ENCODE assay signal across 8 cellular contexts in the genomic region with DNA sequence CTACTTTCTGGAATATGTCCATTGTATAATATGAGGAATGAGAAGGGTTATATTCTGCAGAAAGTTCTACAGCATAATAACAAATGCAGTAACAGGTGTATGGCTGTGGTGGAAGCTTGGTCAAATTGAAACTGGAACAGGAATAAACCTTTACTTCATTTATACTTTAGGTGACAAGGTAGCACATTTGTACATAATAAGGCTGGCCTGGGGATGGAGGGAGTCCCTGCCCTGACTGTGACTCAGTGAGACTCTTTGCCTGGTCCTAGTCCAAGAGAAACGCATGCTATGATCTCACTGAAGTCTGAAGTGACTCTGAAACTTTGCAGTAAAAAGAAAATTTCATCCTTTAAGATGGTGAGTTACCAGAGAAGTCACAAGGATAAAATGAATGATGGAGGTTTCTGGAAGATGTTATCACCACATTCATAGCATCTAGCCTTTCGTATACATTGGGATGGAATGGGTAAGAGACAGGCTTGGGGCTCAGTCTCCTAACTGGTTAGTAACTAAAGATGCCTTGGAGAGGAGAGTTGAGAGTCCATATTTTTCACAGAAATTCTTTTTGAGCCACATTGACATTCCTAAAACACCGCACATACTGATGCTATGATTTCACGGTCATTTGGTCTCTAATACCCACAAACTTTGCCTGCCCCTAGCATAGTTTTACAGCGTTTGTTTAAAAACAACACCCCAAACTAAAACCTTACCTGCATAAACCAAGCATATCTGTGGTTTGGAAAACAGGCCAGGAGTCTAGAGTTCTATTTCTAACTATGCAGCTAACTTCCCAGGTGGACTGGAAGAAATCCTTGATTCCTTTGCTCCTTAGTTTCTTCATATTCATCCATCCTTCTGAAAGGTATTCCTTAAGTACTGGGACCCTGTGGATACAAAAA. TPM values are rescaled to one million over a fixed set of nuclear protein-coding genes. Genes with fewer than 3 reads are reported as not detected.
DNase-seq lines count a peak whose midpoint lies in the region; ATAC-seq, FAIRE-seq and TF ChIP-seq lines count a peak whose summit lies in the region.

No MANE protein-coding gene starts in this region.

- intact Hi-C loops in endothelial cell of umbilical vein (cut with micrococcal nuclease) = loop anchor here (5.0 kb wide), 1 partner anchor 42 kb away; a partner anchor contains a TSS

- H3K4me2 ChIP-seq in DND-41 (ENCODE audit: insufficient read depth, low read length) (no peak overlapping the region), endothelial cell of umbilical vein (ENCODE audit: insufficient read depth, low read length) (no peak overlapping the region)

- peaks cover 48% of the 10 kb centered on the region for H3K4me1 ChIP-seq in DND-41 (ENCODE audit: insufficient read depth, low read length)
- peaks cover 22% of the 10 kb centered on the region for H3K4me1 ChIP-seq in endothelial cell of umbilical vein (ENCODE audit: control insufficient read depth, extremely low read depth, insufficient read depth, low read length)

- POLR2A ChIA-PET in endothelial cell of umbilical vein (lab: Charles Lee) = interaction anchor here (0.6 kb wide), 1 partner anchor 953 kb away, joined by 3 read pairs; no protein-coding TSS in a partner anchor

- no peak overlapping the region for H3K9ac ChIP-seq in DND-41 (ENCODE audit: low read depth, low read length)
- H3K9ac ChIP-seq in endothelial cell of umbilical vein (replicated peaks; ENCODE audit: extremely low read depth, insufficient read depth, low read length) = no peak overlapping the region

- no peak for DNase-seq in DND-41
- no peak for DNase-seq in endothelial cell of umbilical vein (ENCODE audit: low read depth, low spot score)
- no peak for DNase-seq in midbrain (lab: John Stamatoyannopoulos, UW)
- no peak for DNase-seq in NCI-H146 treated with DMSO at 0.1 percent for 48 hours (lab: John Stamatoyannopoulos, UW; ENCODE audit: unreplicated experiment)
- DNase-seq in NCI-H510A treated with DMSO at 0.1 percent for 48 hours (lab: John Stamatoyannopoulos, UW) = no peak
- no peak for DNase-seq in cerebellar cortex (ENCODE audit: low spot score)

- H4K20me1 ChIP-seq in DND-41 (ENCODE audit: insufficient read depth, low read length) = no peaks in the 10 kb centered on the region
- H4K20me1 ChIP-seq in endothelial cell of umbilical vein (replicated peaks; ENCODE audit: control insufficient read depth, extremely low read depth, insufficient read depth, low read length) = no peaks in the 10 kb centered on the region

- no peak for TF ChIP-seq CTCF in DND-41 (IDR thresholded peaks at IDR 0.05; ENCODE audit: borderline replicate concordance, extremely low read depth, low read length, poor library complexity, severe bottlenecking)
- TF ChIP-seq CTCF in endothelial cell of umbilical vein (IDR thresholded peaks at IDR 0.05; ENCODE audit: extremely low read depth in 1 of 2, insufficient read depth in 1 of 2, low read depth in 1 of 2, low read length in 2 of 2) = no peak

- no TSS peak for BruUV-seq in endothelial cell of umbilical vein (replicated peaks; lab: Mats Ljungman, UMichigan)

- TF ChIP-seq POLR2A in endothelial cell of umbilical vein (IDR thresholded peaks at IDR 0.05; ENCODE audit: low read depth, low read length) = no peak

- ATAC-seq in DND-41 (ENCODE audit: insufficient read depth, low read depth) (no peak), GM19463 (IDR thresholded peaks at IDR 0.05; ENCODE audit: unreplicated experiment) (peak; percentile 76), HG03442 (IDR thresholded peaks at IDR 0.05; ENCODE audit: unreplicated experiment) (peak; percentile 79)

- H3K27me3 ChIP-seq in DND-41 (ENCODE audit: insufficient read depth, low read length, poor library complexity) (no peaks in the 10 kb centered on the region), endothelial cell of umbilical vein (ENCODE audit: control insufficient read depth in 2 of 2, insufficient read depth in 2 of 2, low read length in 2 of 2) (no peaks in the 10 kb centered on the region)

- H3K4me3 ChIP-seq in DND-41 (ENCODE audit: low read depth in 1 of 2, low read length in 2 of 2) = no peak overlapping the region
- no peak overlapping the region for H3K4me3 ChIP-seq in endothelial cell of umbilical vein (replicated peaks in 1 of 3; ENCODE audit: insufficient read depth in 1 of 3, low read depth in 1 of 3, low read length in 3 of 3)

- no peaks in the 10 kb centered on the region for H3K9me3 ChIP-seq in DND-41 (ENCODE audit: insufficient read depth, low read length, severe bottlenecking)
- H3K9me3 ChIP-seq in endothelial cell of umbilical vein (replicated peaks; ENCODE audit: control insufficient read depth, insufficient read depth, low read length) = no peaks in the 10 kb centered on the region

- no peak for FAIRE-seq in endothelial cell of umbilical vein (lab: Jason Lieb, UNC)

- H2AFZ ChIP-seq in DND-41 (ENCODE audit: low read depth, low read length) = no peak overlapping the region
- peak overlapping the region; percentile 13 for H2AFZ ChIP-seq in endothelial cell of umbilical vein (ENCODE audit: low read depth, low read length)

- H3K79me2 ChIP-seq in DND-41 (ENCODE audit: insufficient read depth, low read length) (no peaks in the 10 kb centered on the region), endothelial cell of umbilical vein (ENCODE audit: control insufficient read depth, insufficient read depth, low read length) (no peaks in the 10 kb centered on the region)

- dilution Hi-C loops in endothelial cell of umbilical vein (cut with MboI; ENCODE audit: extremely low pct_ligation_motif_present, low sequenced_read_pairs) = no loop called here

- H3K27ac ChIP-seq in DND-41 (ENCODE audit: low read length) (0 out of 2 replicates have a peak overlapping the region, but pooled peaks have one; percentile 4), endothelial cell of umbilical vein (ENCODE audit: insufficient read depth, low read depth, low read length) (no peak overlapping the region)

- CTCF ChIA-PET in endothelial cell of umbilical vein (lab: Charles Lee) = interaction anchor here (1.6 kb wide), 1 partner anchor 8 kb away, joined by 3 read pairs; no protein-coding TSS in a partner anchor

- H3K36me3 ChIP-seq in DND-41 (ENCODE audit: insufficient read depth, low read length) = no peaks in the 10 kb centered on the region
- H3K36me3 ChIP-seq in endothelial cell of umbilical vein (ENCODE audit: control insufficient read depth in 2 of 2, extremely low read depth in 1 of 2, insufficient read depth in 2 of 2, low read length in 2 of 2) = no peaks in the 10 kb centered on the region

- H3K9me1 ChIP-seq in endothelial cell of umbilical vein (replicated peaks; ENCODE audit: control insufficient read depth, extremely low read depth, insufficient read depth, low read length) = no peaks in the 10 kb centered on the region

TF ChIP-seq in endothelial cell of umbilical vein, 7 proteins besides CTCF, POLR2A, EP300 and RAD21:
- no peak for TF ChIP-seq JUN (IDR thresholded peaks at IDR 0.05; ENCODE audit: borderline replicate concordance, insufficient read depth, insufficient read length, low read depth)
- no peak for TF ChIP-seq POLR2AphosphoS5 (IDR thresholded peaks at IDR 0.05; ENCODE audit: insufficient read depth, low read depth, low read length)
- TF ChIP-seq, protein P1, sequence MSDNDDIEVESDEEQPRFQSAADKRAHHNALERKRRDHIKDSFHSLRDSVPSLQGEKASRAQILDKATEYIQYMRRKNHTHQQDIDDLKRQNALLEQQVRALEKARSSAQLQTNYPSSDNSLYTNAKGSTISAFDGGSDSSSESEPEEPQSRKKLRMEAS (IDR thresholded peaks at IDR 0.05; ENCODE audit: insufficient read depth, insufficient read length) = no peak
- TF ChIP-seq GATA2 (IDR thresholded peaks at IDR 0.05; ENCODE audit: insufficient read depth, insufficient read length, low read depth, low read length) = no peak
- no peak for TF ChIP-seq FOS (IDR thresholded peaks at IDR 0.05; ENCODE audit: borderline replicate concordance, insufficient read depth, low read length)
- TF ChIP-seq EZH2 (IDR thresholded peaks at IDR 0.05; ENCODE audit: borderline replicate concordance, low read depth, low read length, severe bottlenecking) = no peak

RNA-seq across cellular contexts. Expression of a gene that starts 42.4 kb away (rescaled TPM):
- 42.4 and 47.6 TPM in 2 replicates for total RNA-seq in endothelial cell of umbilical vein
- 9.1 and 14.7 TPM in 2 replicates for polyA plus RNA-seq in endothelial cell of umbilical vein
- 4.4 and 6.3 TPM in 2 replicates for polyA plus RNA-seq in endothelial cell of umbilical vein (2011; cell fraction: cytosol; rRNA removed)
- polyA plus RNA-seq in endothelial cell of umbilical vein (2011; cell fraction: nucleus; rRNA removed) = 98.7 and 150 TPM in 2 replicates
- 34.6 and 55.6 TPM in 2 replicates for polyA plus RNA-seq in endothelial cell of umbilical vein (2012)
- polyA minus RNA-seq in endothelial cell of umbilical vein = 31.0 and 38.3 TPM in 2 replicates
- polyA minus RNA-seq in endothelial cell of umbilical vein (2011; cell fraction: cytosol; rRNA and poly(A)+ RNA removed) = 9.1 TPM
- 136 and 161 TPM in 2 replicates for polyA minus RNA-seq in endothelial cell of umbilical vein (2011; cell fraction: nucleus; rRNA and poly(A)+ RNA removed)
